8 cellular contexts compared by ENCODE assay signal in the genomic region with DNA sequence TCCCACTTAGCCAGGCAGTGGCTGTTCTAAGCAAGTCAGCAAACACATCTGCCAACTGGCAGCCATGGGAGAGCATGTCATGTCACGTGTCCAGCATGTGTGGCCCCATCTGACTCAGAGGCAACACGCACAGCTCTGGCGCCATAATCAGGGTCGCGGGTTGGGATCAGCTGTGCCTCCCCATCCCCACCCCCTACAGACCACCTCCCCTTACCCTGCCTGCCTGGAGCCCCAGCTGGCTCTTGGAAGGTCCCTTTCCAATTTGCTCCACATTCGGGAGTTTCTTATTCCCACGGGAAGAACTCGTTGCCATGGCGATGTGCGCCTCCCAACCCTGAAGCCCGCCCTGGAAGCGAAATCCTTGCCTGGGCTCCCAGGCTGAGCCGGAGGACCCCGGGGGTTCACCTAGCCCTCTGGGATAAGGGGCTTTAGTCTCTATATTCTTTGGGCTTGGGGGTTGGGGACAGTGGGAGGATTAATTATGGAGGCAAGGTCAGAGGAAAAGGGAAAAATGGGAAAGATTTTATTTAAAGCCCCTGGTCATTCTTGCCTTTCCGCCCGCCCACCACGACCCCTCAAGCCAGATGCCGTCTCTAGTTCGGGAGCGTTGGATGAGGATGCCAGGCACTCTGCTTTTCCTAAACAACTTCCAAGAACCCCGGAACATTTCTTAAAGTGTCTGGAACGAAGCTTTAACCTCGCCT.
A peak's percentile ranks its signal among the peaks of the same experiment; 100 is the strongest.
DNase-seq lines count a peak whose midpoint lies in the region; ATAC-seq, FAIRE-seq and TF ChIP-seq lines count a peak whose summit lies in the region.

No MANE protein-coding gene starts in this region.

- peaks cover 0 to 3% of the 10 kb centered on the region in 2 donors for H3K4me1 ChIP-seq in small intestine (ENCODE audit: control insufficient read depth in 2 of 2, insufficient read depth in 1 of 2, low read depth in 1 of 2, low read length in 1 of 2)

- WGBS in small intestine, 3 donors: 12 to 20% (median 19%) methylated on average over 23 of the region's 23 CpGs

- intact Hi-C loops in activated CD4-positive, alpha-beta T cell treated with anti-CD3 and anti-CD28 coated beads for 36 hours (cut with DNase I, micrococcal nuclease): loop anchor here (1.0 to 10.0 kb wide), 7 partner anchors 158 to 818 kb away; a partner anchor contains a TSS

- H3K4me3 ChIP-seq in choroid plexus epithelial cell (ENCODE audit: low read depth, low read length) (peak overlapping the region; percentile 74), kidney epithelial cell (ENCODE audit: low read depth, low read length) (peak overlapping the region; percentile 60), small intestine (ENCODE audit: low read depth in 1 of 2, low read length in 2 of 2) (peak overlapping the region; percentile 44 to 51)

- H3K27ac Mint-ChIP-seq in activated CD4-positive, alpha-beta T cell treated with anti-CD3 and anti-CD28 coated beads for 36 hours: no peak overlapping the region

- POLR2A ChIA-PET in activated CD4-positive, alpha-beta T cell treated with anti-CD3 and anti-CD28 coated beads for 36 hours (lab: Charles Lee): no interaction called here

- CTCF ChIA-PET in activated CD4-positive, alpha-beta T cell treated with anti-CD3 and anti-CD28 coated beads for 36 hours (lab: Charles Lee): interaction anchor here (0.7 to 1.1 kb wide), 2 partner anchors 69 to 264 kb away, joined by 3 read pairs; no protein-coding TSS in a partner anchor

- H3K9me3 Mint-ChIP-seq in activated CD4-positive, alpha-beta T cell treated with anti-CD3 and anti-CD28 coated beads for 36 hours (ENCODE audit: low read depth): no peaks in the 10 kb centered on the region

- H3K27ac ChIP-seq in small intestine (ENCODE audit: low read depth in 1 of 2, low read length in 1 of 2): peak overlapping the region; percentile 9 to 84

- peak overlapping the region; percentile 76 for H3K4me3 Mint-ChIP-seq in activated CD4-positive, alpha-beta T cell treated with anti-CD3 and anti-CD28 coated beads for 36 hours

- no peak for ATAC-seq in activated CD4-positive, alpha-beta T cell treated with anti-CD3 and anti-CD28 coated beads for 36 hours

- DNase-seq in activated CD4-positive, alpha-beta T cell treated with anti-CD3 and anti-CD28 coated beads for 36 hours: peak; percentile 46
- no peak for DNase-seq in activated CD4-positive, alpha-beta T cell treated with anti-CD3 and anti-CD28 coated beads, Interleukin-2, amount 50 U/mL, for 4 hours
- DNase-seq in NCI-H446 treated with DMSO at 0.1 percent for 48 hours (lab: John Stamatoyannopoulos, UW) (peak; percentile 94), choroid plexus epithelial cell (ENCODE audit: low read depth) (peak; percentile 75), kidney epithelial cell (ENCODE audit: low read depth) (peak; percentile 21), small intestine (peak; percentile 7), OCI-M2 (lab: John Stamatoyannopoulos, UW; ENCODE audit: unreplicated experiment) (no peak), NCI-H2081 treated with DMSO at 0.1 percent for 48 hours (lab: John Stamatoyannopoulos, UW) (no peak)

- no peaks in the 10 kb centered on the region for H3K36me3 Mint-ChIP-seq in activated CD4-positive, alpha-beta T cell treated with anti-CD3 and anti-CD28 coated beads for 36 hours (ENCODE audit: low read depth)

- H3K4me1 Mint-ChIP-seq in activated CD4-positive, alpha-beta T cell treated with anti-CD3 and anti-CD28 coated beads for 36 hours: peaks cover 33% of the 10 kb centered on the region

- no peak for FAIRE-seq in small intestine (lab: Jason Lieb, UNC)

- no peaks in the 10 kb centered on the region for H3K9me3 ChIP-seq in small intestine (ENCODE audit: control insufficient read depth, low read depth)

- H3K27me3 Mint-ChIP-seq in activated CD4-positive, alpha-beta T cell treated with anti-CD3 and anti-CD28 coated beads for 36 hours: peaks cover 2% of the 10 kb centered on the region

- H3K36me3 ChIP-seq in kidney epithelial cell (ENCODE audit: control insufficient read depth, insufficient read depth, low read length) (no peaks in the 10 kb centered on the region), small intestine (ENCODE audit: control insufficient read depth in 2 of 2, insufficient read depth in 2 of 2, low read length in 2 of 2) (no peaks in the 10 kb centered on the region)

- no peak for TF ChIP-seq CTCF in choroid plexus epithelial cell (conservative IDR thresholded peaks at IDR 0.05; ENCODE audit: low read depth, low read length)
- TF ChIP-seq CTCF in kidney epithelial cell (IDR thresholded peaks at IDR 0.05; ENCODE audit: insufficient read depth, low read length, poor library complexity, severe bottlenecking): no peak

- H3K27me3 ChIP-seq in kidney epithelial cell (ENCODE audit: control insufficient read depth, insufficient read depth, low read length) (no peaks in the 10 kb centered on the region), small intestine (ENCODE audit: control insufficient read depth in 2 of 2, insufficient read depth in 2 of 2, low read length in 2 of 2) (no peaks in the 10 kb centered on the region)

Comparison
In these comparisons a context has a peak if more than half of its experiments do, and no peak if none do; other contexts are left out.
1. DNase-seq: peak in activated CD4-positive, alpha-beta T cell treated with anti-CD3 and anti-CD28 coated beads for 36 hours (single experiment), NCI-H446 treated with DMSO at 0.1 percent for 48 hours (single experiment), choroid plexus epithelial cell (single experiment), kidney epithelial cell (single experiment) and small intestine (single experiment); none in activated CD4-positive, alpha-beta T cell treated with anti-CD3 and anti-CD28 coated beads, Interleukin-2, amount 50 U/mL, for 4 hours (0 of 2), OCI-M2 (single experiment) and NCI-H2081 treated with DMSO at 0.1 percent for 48 hours (single experiment).
2. Peak in every context shown above with its lines, with median percentiles within 50 percentile points of each other: H3K4me3 ChIP-seq.